In the genomic region with DNA sequence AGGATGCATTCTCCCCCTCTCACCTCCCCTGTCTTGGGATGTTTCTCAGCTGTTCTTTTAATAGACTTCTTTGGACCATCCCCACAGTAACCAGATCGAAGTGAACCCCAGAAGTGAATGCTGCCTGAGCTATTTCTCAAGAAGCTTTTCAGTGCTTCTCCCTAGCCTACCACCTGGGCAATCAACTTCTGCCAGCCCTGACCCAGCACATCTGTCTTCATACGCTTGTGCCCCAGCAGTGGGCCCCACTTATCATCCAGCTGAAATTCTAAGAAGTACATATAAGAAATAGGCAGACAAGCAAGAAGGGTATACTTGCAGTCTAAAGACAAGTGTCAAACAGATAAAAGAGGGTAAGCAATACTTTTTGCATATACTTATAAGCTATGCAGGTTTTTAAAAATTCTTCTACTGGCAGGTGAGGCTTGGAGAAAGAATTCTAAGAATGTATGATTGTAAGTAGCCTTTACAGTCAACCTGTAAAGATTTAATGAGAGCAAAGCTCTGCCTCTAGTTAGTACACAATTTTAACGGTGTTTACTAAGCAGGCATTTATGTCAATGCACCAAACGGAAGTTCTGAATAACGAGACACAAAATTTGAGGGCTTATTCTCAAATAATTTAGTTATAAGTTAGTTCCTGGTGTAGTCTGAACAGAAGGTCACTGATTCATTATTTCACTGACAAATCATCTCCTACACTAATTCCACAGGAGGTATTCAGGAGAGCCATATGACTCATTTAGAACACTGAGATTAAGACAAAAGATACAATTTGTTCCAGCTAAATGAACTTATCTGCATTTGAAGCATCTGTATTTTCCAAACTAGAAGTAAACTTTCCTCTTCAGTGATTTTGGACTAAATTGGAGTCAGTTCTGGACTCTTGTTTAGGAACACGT, we compare ENCODE assay signal across 17 cellular contexts.
DNase-seq lines count a peak whose midpoint lies in the region; TF ChIP-seq lines count a peak whose summit lies in the region.
"Had no signal": no experiment of that assay in that cellular context is flagged by ENCODE, and none has a peak within 500 bp of the region (broad histone marks: within the 10 kb centered on the region; RNA-seq: fewer than 3 reads in every experiment).

No MANE protein-coding gene starts in this region.

- H2AFZ ChIP-seq in MM.1S (ENCODE audit: low read length): no peak overlapping the region

- no peaks in the 10 kb centered on the region for H3K9me3 ChIP-seq in MM.1S (replicated peaks; ENCODE audit: insufficient read depth, low read length)
- H3K9me3 ChIP-seq: tibial nerve had no signal

- H3F3A ChIP-seq in MM.1S (ENCODE audit: insufficient read depth, low read length): no peaks in the 10 kb centered on the region

- H4K20me1 ChIP-seq in MM.1S (ENCODE audit: insufficient read depth, low read length): no peaks in the 10 kb centered on the region

- TF ChIP-seq CTCF in AG10803 (conservative IDR thresholded peaks at IDR 0.05; ENCODE audit: low read length): no peak
- no peak for TF ChIP-seq CTCF in kidney epithelial cell (IDR thresholded peaks at IDR 0.05; ENCODE audit: insufficient read depth, low read length, poor library complexity, severe bottlenecking)
- TF ChIP-seq CTCF in MM.1S (IDR thresholded peaks at IDR 0.05; ENCODE audit: low read length): no peak

- DNase-seq in AG10803 (ENCODE audit: low read depth): peak; percentile 32
- DNase-seq in M059J (ENCODE audit: low read depth): peak; percentile 77
- peak; percentile 21 for DNase-seq in dedifferentiated amniotic fluid mesenchymal stem cell (ENCODE audit: extremely low spot score)
- DNase-seq in kidney epithelial cell (ENCODE audit: low read depth): peak; percentile 49
- no peak for DNase-seq in MM.1S
- DNase-seq in posterior vena cava (ENCODE audit: low spot score): no peak
- DNase-seq in NCI-H2107 treated with DMSO at 0.1 percent for 48 hours (lab: John Stamatoyannopoulos, UW; ENCODE audit: unreplicated experiment): no peak
- no peak for DNase-seq in MV-4-11 (lab: John Stamatoyannopoulos, UW)
- DNase-seq: activated CD4-positive, alpha-beta T cell treated with anti-CD3 and anti-CD28 coated beads, Interleukin-2, amount 50 U/mL, for 1 hour; amygdala; effector memory CD4-positive, alpha-beta T cell; mesendoderm; NCI-H1417; NCI-H446; occipital lobe; T-helper 17 cell had no signal

- H3K27ac ChIP-seq in MM.1S (ENCODE audit: low read length): no peak overlapping the region
- H3K27ac ChIP-seq: tibial nerve had no signal

- no peaks in the 10 kb centered on the region for H3K79me2 ChIP-seq in MM.1S (ENCODE audit: low read length)

- H3K36me3 ChIP-seq in kidney epithelial cell (ENCODE audit: control insufficient read depth, insufficient read depth, low read length) (no peaks in the 10 kb centered on the region), MM.1S (replicated peaks; ENCODE audit: insufficient read depth, low read length) (no peaks in the 10 kb centered on the region)
- H3K36me3 ChIP-seq: tibial nerve had no signal

- no peak overlapping the region for H3K4me2 ChIP-seq in MM.1S (ENCODE audit: low read depth, low read length)

- intact Hi-C loops in posterior vena cava (cut with DNase I): loop anchor here in 1 of 2 donors (2.0 kb wide), 1 partner anchor 71 kb away; no protein-coding TSS in a partner anchor

- no peaks in the 10 kb centered on the region for H3K4me1 ChIP-seq in MM.1S (ENCODE audit: low read length)

- H3K9ac ChIP-seq in MM.1S (ENCODE audit: low read length): no peak overlapping the region

- no peak overlapping the region for H3K4me3 ChIP-seq in AG10803 (ENCODE audit: low read length)
- H3K4me3 ChIP-seq in kidney epithelial cell (ENCODE audit: low read depth, low read length): no peak overlapping the region
- no peak overlapping the region for H3K4me3 ChIP-seq in MM.1S (ENCODE audit: low read length)
- H3K4me3 ChIP-seq: tibial nerve had no signal

- no peaks in the 10 kb centered on the region for H3K9me2 ChIP-seq in MM.1S (replicated peaks; ENCODE audit: insufficient read depth, low read length)

- H3K27me3 ChIP-seq in kidney epithelial cell (ENCODE audit: control insufficient read depth, insufficient read depth, low read length) (no peaks in the 10 kb centered on the region), MM.1S (replicated peaks; ENCODE audit: insufficient read depth, low read length) (no peaks in the 10 kb centered on the region)
- H3K27me3 ChIP-seq: tibial nerve had no signal

Comparison
In these comparisons a context has a peak if more than half of its experiments do, and no peak if none do; other contexts are left out.
1. DNase-seq: peak in AG10803 (single experiment), M059J (single experiment), dedifferentiated amniotic fluid mesenchymal stem cell (single experiment) and kidney epithelial cell (single experiment); none in MM.1S (single experiment), posterior vena cava (single experiment), NCI-H2107 treated with DMSO at 0.1 percent for 48 hours (single experiment) and MV-4-11 (single experiment).